ENCODE assay signal across 8 cellular contexts in the genomic region with DNA sequence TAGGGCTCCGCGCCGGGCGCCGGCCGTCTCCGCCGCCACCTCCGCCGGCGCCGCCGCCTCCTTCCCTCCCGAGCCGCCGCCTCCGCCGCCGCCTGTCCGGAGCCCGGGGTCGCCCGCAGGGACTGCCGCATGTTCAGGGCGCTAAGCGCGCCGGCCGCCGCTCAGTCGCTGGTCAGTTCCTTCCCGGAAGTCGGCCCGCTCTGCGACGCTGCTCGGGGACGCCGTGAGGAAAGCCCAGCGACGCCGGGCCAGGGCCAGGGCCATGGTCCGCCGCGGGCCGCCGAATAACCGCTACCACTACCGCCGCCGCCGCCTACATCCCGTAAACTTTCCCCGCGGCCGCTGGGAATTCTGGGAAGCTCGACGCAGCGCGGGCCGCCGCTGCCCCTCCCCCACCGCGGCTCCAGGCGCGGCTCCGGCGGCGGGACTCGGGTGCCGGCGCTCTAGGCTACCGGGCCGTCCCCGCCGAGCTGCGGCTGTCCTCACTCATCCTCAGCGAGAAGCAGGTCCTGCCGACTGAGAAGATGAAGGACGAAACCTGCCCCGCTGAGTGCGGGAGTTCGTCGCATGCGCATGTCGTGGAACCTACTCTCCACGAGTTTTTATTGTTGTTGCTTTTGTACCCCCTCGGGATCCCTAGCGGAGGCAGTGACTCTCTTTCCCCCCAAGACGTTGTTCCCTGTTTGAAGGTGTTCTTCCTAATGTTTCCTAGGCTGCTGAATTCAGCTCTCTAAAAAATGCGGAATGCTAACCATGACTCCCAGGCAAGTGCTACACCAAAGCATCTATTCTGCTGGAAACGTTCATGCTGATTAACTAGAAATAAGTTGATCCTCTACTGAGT. TPM values are rescaled to one million over a fixed set of nuclear protein-coding genes. Genes with fewer than 3 reads are reported as not detected.
A peak's percentile ranks its signal among the peaks of the same experiment; 100 is the strongest.
DNase-seq lines count a peak whose midpoint lies in the region; ATAC-seq and TF ChIP-seq lines count a peak whose summit lies in the region.

TSS of gene SAV1 (minus strand) at position 299 of the 844 bp plus-strand sequence. CDS start 339 bp downstream, outside the sequence.

- H3K27me3 ChIP-seq in aorta (ENCODE audit: control insufficient read depth in 1 of 2, insufficient read depth in 2 of 2, low read length in 1 of 2) = no peaks in the 10 kb centered on the region

- H3K4me1 ChIP-seq in HEK293 (ENCODE audit: control insufficient read depth, insufficient read depth, low read length) (peaks cover 6% of the 10 kb centered on the region; the same call in 1 of the 2 replicates), aorta (ENCODE audit: control insufficient read depth in 1 of 2, insufficient read depth in 2 of 2, low read length in 2 of 2) (no peaks in the 10 kb centered on the region)

- H3K36me3 ChIP-seq in HEK293 (ENCODE audit: control insufficient read depth in 2 of 2, insufficient read depth in 1 of 2, low read length in 2 of 2) = peaks cover 0 to 11% of the 10 kb centered on the region in 2 experiments; a peak in 1 of 3 replicates
- H3K36me3 ChIP-seq in aorta (ENCODE audit: control insufficient read depth in 1 of 2, insufficient read depth in 2 of 2, low read length in 1 of 2) = no peaks in the 10 kb centered on the region

- peak; percentile 92 for TF ChIP-seq POLR2A in NB4 (IDR thresholded peaks at IDR 0.05; ENCODE audit: extremely low read depth, insufficient read length)

- intact Hi-C loops in left ventricle myocardium superior (cut with micrococcal nuclease) (no loop called here), aorta (cut with DNase I) (loop anchor here (5.0 kb wide), 2 partner anchors 104 to 109 kb away; no protein-coding TSS in a partner anchor)

- ATAC-seq in left ventricle myocardium superior = peak; percentile 97
- ATAC-seq in aorta (ENCODE audit: low FRiP score) = peak; percentile 96

- WGBS in aorta, 2 donors = 0% methylated on average over 88 to 92 of the region's 92 CpGs

- H3K9me3 ChIP-seq in HEK293 (ENCODE audit: control insufficient read depth, insufficient read depth, low read depth, low read length) = no peaks in the 10 kb centered on the region
- H3K9me3 ChIP-seq in aorta (ENCODE audit: control insufficient read depth, low read length) = no peaks in the 10 kb centered on the region

- H3K27ac ChIP-seq in HEK293 (ENCODE audit: extremely low read depth, low read depth, low read length) (peak within 1 kb of the TSS; percentile 98), aorta (ENCODE audit: low read depth in 1 of 2, low read length in 2 of 2) (peak within 1 kb of the TSS; percentile 92 to 99)

- peak within 1 kb of the TSS; percentile 79 for H3K4me3 ChIP-seq in GM08714 (ENCODE audit: low read length)
- peak within 1 kb of the TSS; percentile 80 for H3K4me3 ChIP-seq in HEK293 (ENCODE audit: low read depth, low read length)
- peak within 1 kb of the TSS; percentile 77 for H3K4me3 ChIP-seq in NB4 (ENCODE audit: low read depth, low read length)
- peak within 1 kb of the TSS; percentile 67 to 99 for H3K4me3 ChIP-seq in aorta (ENCODE audit: low read length in 2 of 2)

- CTCF ChIA-PET in HEK293 (lab: Yijun Ruan, JAX) = interaction anchor here (1.0 kb wide), 1 partner anchor 9 kb away, joined by 3 read pairs; no protein-coding TSS in a partner anchor

- DNase-seq in NB4 (ENCODE audit: low read depth) (peak; percentile 80), T follicular helper cell (ENCODE audit: low read depth) (peak; percentile 23), amniotic stem cell (lab: John Stamatoyannopoulos, UW) (peak; percentile 42), left ventricle myocardium superior (peak; percentile 93), pulmonary artery endothelial cell (ENCODE audit: low read depth, low spot score) (peak; percentile 33), aorta (peak; percentile 88 to 94)

- POLR2A ChIA-PET in HEK293 (lab: Yijun Ruan, JAX) = interaction anchor here (0.6 to 1.4 kb wide), 10 partner anchors 9 to 427 kb away, joined by 3 to 11 read pairs (median 5); partner anchors contain the start of genes ATL1, DMAC2L, L2HGDH and TRIM9

- TF ChIP-seq CTCF in HEK293 (tag by site-specific recombination; IDR thresholded peaks at IDR 0.05) (no peak), NB4 (IDR thresholded peaks at IDR 0.05; ENCODE audit: low read depth, low read length) (no peak)

TF ChIP-seq in HEK293, 187 proteins besides CTCF, POLR2A, EP300 and RAD21 (continues in another document):
- no peak for TF ChIP-seq ZNF350 (tag by site-specific recombination; IDR thresholded peaks at IDR 0.05)
- TF ChIP-seq ZNF324 (tag by site-specific recombination; IDR thresholded peaks at IDR 0.05) = 0 out of 2 replicates have a peak, but pooled peaks have one; percentile 17
- no peak for TF ChIP-seq ZNF426 (tag by site-specific recombination; IDR thresholded peaks at IDR 0.05)
- peak; percentile 52 for TF ChIP-seq ZNF660 (tag by site-specific recombination; IDR thresholded peaks at IDR 0.05)
- TF ChIP-seq ZNF366 (tag by site-specific recombination; conservative IDR thresholded peaks at IDR 0.05) = peak; percentile 28; the same call in 1 of the 2 replicates
- peak; percentile 88 for TF ChIP-seq ZNF76 (tag by site-specific recombination; IDR thresholded peaks at IDR 0.05; ENCODE audit: borderline replicate concordance, low read depth)
- no peak for TF ChIP-seq ZNF274 (IDR thresholded peaks at IDR 0.05; ENCODE audit: low read length)
- TF ChIP-seq ZNF274 (tag by site-specific recombination; IDR thresholded peaks at IDR 0.05; ENCODE audit: borderline replicate concordance) = no peak
- TF ChIP-seq ZNF501 (tag by site-specific recombination; IDR thresholded peaks at IDR 0.05) = peak; percentile 63; the same call in 1 of the 2 replicates
- TF ChIP-seq ZBTB8A (tag by site-specific recombination; IDR thresholded peaks at IDR 0.05) = peak; percentile 45
- peak; percentile 38; the same call in 1 of the 2 replicates for TF ChIP-seq ZEB2 (tag by site-specific recombination; IDR thresholded peaks at IDR 0.05)
- TF ChIP-seq ZBTB48 (tag by site-specific recombination; IDR thresholded peaks at IDR 0.05) = peak; percentile 88
- TF ChIP-seq, protein P1, sequence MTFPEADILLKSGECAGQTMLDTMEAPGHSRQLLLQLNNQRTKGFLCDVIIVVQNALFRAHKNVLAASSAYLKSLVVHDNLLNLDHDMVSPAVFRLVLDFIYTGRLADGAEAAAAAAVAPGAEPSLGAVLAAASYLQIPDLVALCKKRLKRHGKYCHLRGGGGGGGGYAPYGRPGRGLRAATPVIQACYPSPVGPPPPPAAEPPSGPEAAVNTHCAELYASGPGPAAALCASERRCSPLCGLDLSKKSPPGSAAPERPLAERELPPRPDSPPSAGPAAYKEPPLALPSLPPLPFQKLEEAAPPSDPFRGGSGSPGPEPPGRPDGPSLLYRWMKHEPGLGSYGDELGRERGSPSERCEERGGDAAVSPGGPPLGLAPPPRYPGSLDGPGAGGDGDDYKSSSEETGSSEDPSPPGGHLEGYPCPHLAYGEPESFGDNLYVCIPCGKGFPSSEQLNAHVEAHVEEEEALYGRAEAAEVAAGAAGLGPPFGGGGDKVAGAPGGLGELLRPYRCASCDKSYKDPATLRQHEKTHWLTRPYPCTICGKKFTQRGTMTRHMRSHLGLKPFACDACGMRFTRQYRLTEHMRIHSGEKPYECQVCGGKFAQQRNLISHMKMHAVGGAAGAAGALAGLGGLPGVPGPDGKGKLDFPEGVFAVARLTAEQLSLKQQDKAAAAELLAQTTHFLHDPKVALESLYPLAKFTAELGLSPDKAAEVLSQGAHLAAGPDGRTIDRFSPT (tag by site-specific recombination; IDR thresholded peaks at IDR 0.05) = no peak
- peak; percentile 39; the same call in 1 of the 2 replicates for TF ChIP-seq SCRT2 (tag by site-specific recombination; IDR thresholded peaks at IDR 0.05)
- no peak for TF ChIP-seq ZNF610 (tag by site-specific recombination; IDR thresholded peaks at IDR 0.05; ENCODE audit: borderline replicate concordance)
- TF ChIP-seq, protein P2, sequence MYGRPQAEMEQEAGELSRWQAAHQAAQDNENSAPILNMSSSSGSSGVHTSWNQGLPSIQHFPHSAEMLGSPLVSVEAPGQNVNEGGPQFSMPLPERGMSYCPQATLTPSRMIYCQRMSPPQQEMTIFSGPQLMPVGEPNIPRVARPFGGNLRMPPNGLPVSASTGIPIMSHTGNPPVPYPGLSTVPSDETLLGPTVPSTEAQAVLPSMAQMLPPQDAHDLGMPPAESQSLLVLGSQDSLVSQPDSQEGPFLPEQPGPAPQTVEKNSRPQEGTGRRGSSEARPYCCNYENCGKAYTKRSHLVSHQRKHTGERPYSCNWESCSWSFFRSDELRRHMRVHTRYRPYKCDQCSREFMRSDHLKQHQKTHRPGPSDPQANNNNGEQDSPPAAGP (tag by site-specific recombination; IDR thresholded peaks at IDR 0.05) = peak; percentile 15; the same call in 1 of the 2 replicates
- no peak for TF ChIP-seq PRDM4 (tag by site-specific recombination; IDR thresholded peaks at IDR 0.05)
- TF ChIP-seq ZSCAN30 (tag by site-specific recombination; IDR thresholded peaks at IDR 0.05) = peak; percentile 92
- TF ChIP-seq YY1 (tag by site-specific recombination; IDR thresholded peaks at IDR 0.05) = 0 out of 2 replicates have a peak, but pooled peaks have one; percentile 10
- TF ChIP-seq ZNF580 (tag by site-specific recombination; IDR thresholded peaks at IDR 0.05) = peak; percentile 49; the same call in 1 of the 2 replicates

RNA-seq across cellular contexts. Expression of gene SAV1, which starts in this region (rescaled TPM):
- total RNA-seq in left ventricle myocardium superior (26.2 TPM), pulmonary artery endothelial cell (21.5 and 36.4 TPM in 2 replicates), aorta (10 to 100 TPM; 56.8 to 65.4 TPM)
- polyA plus RNA-seq in aorta = 10 to 100 TPM; 27.4 to 27.8 TPM

Comparison
In these comparisons a context has a peak if more than half of its experiments do, and no peak if none do; other contexts are left out.
1. Peak in every context shown above with its lines: DNase-seq, ATAC-seq, H3K4me3 ChIP-seq and H3K27ac ChIP-seq.
2. DNase-seq: peak in every context shown above with its lines; median percentile 93 in left ventricle myocardium superior; 91 in aorta; 80 in NB4; 42 in amniotic stem cell; 33 in pulmonary artery endothelial cell; 23 in T follicular helper cell.